Comparison of ENCODE assay signal across 8 cellular contexts in the genomic region with DNA sequence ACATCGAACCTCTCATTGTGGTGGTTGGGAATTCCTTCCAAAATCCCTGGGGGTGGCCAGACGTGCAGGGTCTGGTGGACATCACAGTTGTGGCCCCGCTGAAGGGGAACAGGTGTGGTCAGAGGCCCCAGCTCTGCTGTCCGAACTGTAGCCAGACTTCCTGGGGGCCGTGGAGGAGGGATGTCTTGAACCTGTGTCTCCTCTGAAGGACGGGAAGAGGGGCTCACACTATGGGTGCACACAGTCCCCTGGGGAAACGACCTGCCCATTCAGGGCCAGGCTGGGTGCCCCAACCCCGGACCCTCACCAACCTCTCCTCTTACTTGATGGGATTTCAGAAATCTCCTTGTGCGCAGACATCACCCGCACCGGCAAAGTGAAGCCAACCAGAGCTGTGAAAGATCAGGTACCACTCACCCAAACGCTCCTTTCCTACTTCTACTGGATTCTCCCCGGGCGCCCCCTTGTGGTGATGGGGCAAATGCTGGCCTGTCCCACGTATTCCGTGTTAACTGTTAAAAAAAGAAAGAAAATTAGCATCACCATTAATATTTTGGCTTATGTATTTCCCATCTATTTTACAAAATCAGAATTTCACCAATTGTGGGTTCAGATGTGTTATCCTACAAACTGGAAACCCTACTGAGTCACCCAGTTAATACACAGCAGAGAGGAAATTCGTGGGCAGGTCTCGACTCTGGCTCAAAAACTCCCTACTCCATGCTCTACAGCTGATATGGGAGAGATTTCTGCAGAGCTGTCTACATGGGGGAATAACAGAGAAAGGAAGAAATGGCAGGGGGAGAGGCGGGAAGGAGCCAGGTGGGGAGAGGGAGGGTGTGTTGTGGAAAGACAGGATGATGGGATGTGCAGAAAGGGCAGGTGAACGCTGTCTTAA. TPM values are rescaled to one million over a fixed set of nuclear protein-coding genes. Genes with fewer than 3 reads are reported as not detected.
DNase-seq lines count a peak whose midpoint lies in the region; ATAC-seq and TF ChIP-seq lines count a peak whose summit lies in the region.

No MANE protein-coding gene starts in this region.

- intact Hi-C loops in right cardiac atrium (cut with DNase I) = loop anchor here in 2 of 4 donors (5.0 to 10.0 kb wide), 2 partner anchors 211 to 214 kb away; no protein-coding TSS in a partner anchor
- intact Hi-C loops in sciatic nerve (cut with DNase I) = no loop called here

- no peak overlapping the region for H3K4me3 ChIP-seq in Loucy (ENCODE audit: low read length, poor library complexity, severe bottlenecking)
- no peak overlapping the region for H3K4me3 ChIP-seq in right cardiac atrium (ENCODE audit: low read length)

- TF ChIP-seq CTCF in Loucy (conservative IDR thresholded peaks at IDR 0.05; ENCODE audit: low read length) = peak; percentile 98

- H4K20me1 ChIP-seq in Loucy (ENCODE audit: insufficient read depth, low read length, poor library complexity, severe bottlenecking) = no peaks in the 10 kb centered on the region

- H3K4me1 ChIP-seq in Loucy (ENCODE audit: insufficient read depth, low read length, poor library complexity, severe bottlenecking) (no peaks in the 10 kb centered on the region), right cardiac atrium (ENCODE audit: control insufficient read depth, insufficient read depth, low read length) (no peaks in the 10 kb centered on the region)

- no peak overlapping the region for H3K4me2 ChIP-seq in Loucy (ENCODE audit: low read depth, low read length, poor library complexity, severe bottlenecking)

- H3K9me2 ChIP-seq in Loucy (replicated peaks; ENCODE audit: low read depth, low read length) = no peaks in the 10 kb centered on the region

- H3K9me3 ChIP-seq in Loucy (ENCODE audit: insufficient read depth, low read depth, low read length) = no peaks in the 10 kb centered on the region
- no peaks in the 10 kb centered on the region for H3K9me3 ChIP-seq in right cardiac atrium (ENCODE audit: control insufficient read depth, low read length)

- no peaks in the 10 kb centered on the region for H3K36me3 ChIP-seq in Loucy (ENCODE audit: insufficient read depth, low read length)

- H3K27me3 ChIP-seq in Loucy (ENCODE audit: insufficient read depth, low read length, poor library complexity, severe bottlenecking) = no peaks in the 10 kb centered on the region
- H3K27me3 ChIP-seq in right cardiac atrium (ENCODE audit: control insufficient read depth, insufficient read depth) = no peaks in the 10 kb centered on the region

- no peaks in the 10 kb centered on the region for H3K79me2 ChIP-seq in Loucy (ENCODE audit: insufficient read depth, low read length)

- no peaks in the 10 kb centered on the region for H3F3A ChIP-seq in Loucy (ENCODE audit: low read depth)

- 29% methylated on average over 20 of the region's 20 CpGs for WGBS in right cardiac atrium

- peak; percentile 71 for DNase-seq in Daoy (ENCODE audit: low read depth)
- DNase-seq in SKM-1 treated with dmso at 0.1 percent for 144 hours (lab: John Stamatoyannopoulos, UW; ENCODE audit: unreplicated experiment) = peak; percentile 70
- peak; percentile 29 for DNase-seq in activated naive CD8-positive, alpha-beta T cell treated with anti-CD3 and anti-CD28 coated beads, Interleukin-2, amount 50 U/mL, for 16 hours (ENCODE audit: low read depth, low spot score)
- DNase-seq in right cardiac atrium = peak; percentile 44 to 77 (median 75)
- DNase-seq in sciatic nerve (ENCODE audit: low spot score) = peak; percentile 73

- H3K9ac ChIP-seq in Loucy (ENCODE audit: low read depth, low read length, poor library complexity, severe bottlenecking) = no peak overlapping the region

- H3K27ac ChIP-seq in right cardiac atrium (ENCODE audit: low read length) = no peak overlapping the region

- ATAC-seq in right cardiac atrium = no peak
- ATAC-seq in sciatic nerve = no peak
- no peak for ATAC-seq in HG02852 (IDR thresholded peaks at IDR 0.05; ENCODE audit: unreplicated experiment)
- no peak for ATAC-seq in HG02981 (IDR thresholded peaks at IDR 0.05; ENCODE audit: unreplicated experiment)

- H2AFZ ChIP-seq in Loucy (ENCODE audit: low read length) = no peak overlapping the region

RNA-seq across cellular contexts. Expression of a gene that starts 28.1 kb away (rescaled TPM):
- total RNA-seq in Daoy (2014; rRNA removed; shearing (Covaris generic)) = not detected in 2 replicates
- total RNA-seq in right cardiac atrium (under 1 TPM in 2 of 4 donors, not detected in 2; 0.18 to 0.40 TPM), sciatic nerve (3.8 TPM)
- 0.05 TPM for polyA plus RNA-seq in right cardiac atrium

RNA-seq across cellular contexts. Expression of a gene that starts 35.9 kb away (rescaled TPM):
- not detected in 2 replicates for total RNA-seq in Daoy (2014; rRNA removed; shearing (Covaris generic))
- not detected for total RNA-seq in right cardiac atrium
- polyA plus RNA-seq in right cardiac atrium = not detected
- not detected for total RNA-seq in sciatic nerve
